12 cellular contexts compared by ENCODE assay signal in the genomic region with DNA sequence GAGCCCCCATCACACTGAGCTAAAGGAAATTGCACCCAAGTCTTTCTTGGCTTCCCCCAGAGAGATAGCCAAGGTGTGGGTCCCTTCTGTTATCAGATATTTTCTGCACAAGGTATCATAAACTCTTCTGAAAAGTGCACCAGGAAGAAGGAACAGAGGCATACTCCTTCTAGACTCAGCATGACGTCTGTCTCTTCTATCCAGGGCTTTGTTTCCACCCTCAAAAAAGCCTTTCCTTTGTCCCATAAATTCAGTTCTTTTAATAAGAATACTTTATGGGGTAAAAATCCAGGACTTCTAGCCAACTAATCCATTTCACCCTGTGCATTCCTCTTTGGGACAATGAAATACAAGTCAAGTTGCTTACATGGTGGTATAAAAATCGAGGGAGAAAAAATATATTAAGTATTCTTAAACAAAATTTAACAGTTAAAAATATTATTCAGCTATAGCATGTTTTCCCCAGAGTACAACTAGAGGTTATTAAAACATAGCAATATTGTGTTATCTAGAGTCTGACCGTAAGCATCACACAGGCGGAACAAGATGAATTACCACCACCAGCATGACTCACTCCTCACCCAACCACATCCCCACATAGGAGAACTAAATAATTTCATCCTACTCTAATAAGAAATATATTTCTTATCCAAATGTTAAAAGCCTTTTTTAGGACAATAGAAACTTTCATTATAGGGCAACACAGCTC.
A peak's percentile ranks its signal among the peaks of the same experiment; 100 is the strongest.
DNase-seq lines count a peak whose midpoint lies in the region; ATAC-seq and TF ChIP-seq lines count a peak whose summit lies in the region.
"Had no signal": no experiment of that assay in that cellular context is flagged by ENCODE, and none has a peak within 500 bp of the region (broad histone marks: within the 10 kb centered on the region; RNA-seq: fewer than 3 reads in every experiment).

No MANE protein-coding gene starts in this region.

- no peak overlapping the region for H3K27ac Mint-ChIP-seq in CD4-positive, alpha-beta memory T cell

- TF ChIP-seq CTCF in AG04450 (IDR thresholded peaks at IDR 0.05; ENCODE audit: low read depth, low read length) (no peak), astrocyte of the spinal cord (IDR thresholded peaks at IDR 0.05; ENCODE audit: low read depth, low read length) (no peak)

- H3K27me3 ChIP-seq in AG04450 (ENCODE audit: control insufficient read depth, insufficient read depth, low read length): no peaks in the 10 kb centered on the region
- H3K27me3 ChIP-seq in CD4-positive, alpha-beta memory T cell (ENCODE audit: insufficient read depth, low read length): no peaks in the 10 kb centered on the region

- ATAC-seq in left colon (peak; percentile 62), GM18909 (IDR thresholded peaks at IDR 0.05; ENCODE audit: poor library complexity, unreplicated experiment) (no peak), GM18873 (IDR thresholded peaks at IDR 0.05; ENCODE audit: low FRiP score, unreplicated experiment) (no peak), GM21381 (IDR thresholded peaks at IDR 0.05; ENCODE audit: unreplicated experiment) (no peak)

- H3K4me3 ChIP-seq in AG04450 (ENCODE audit: low read depth, low read length) (no peak overlapping the region), astrocyte of the spinal cord (ENCODE audit: low read depth, low read length) (no peak overlapping the region)
- H3K4me3 ChIP-seq in CD4-positive, alpha-beta memory T cell (ENCODE audit: low read length in 2 of 2): no peak overlapping the region

- no peaks in the 10 kb centered on the region for H3K27me3 Mint-ChIP-seq in CD4-positive, alpha-beta memory T cell

- H3K4me3 Mint-ChIP-seq in CD4-positive, alpha-beta memory T cell: no peak overlapping the region

- no peaks in the 10 kb centered on the region for H3K4me1 Mint-ChIP-seq in CD4-positive, alpha-beta memory T cell

- POLR2A ChIA-PET in AG04450 (lab: Yijun Ruan, JAX): interaction anchor here (0.6 kb wide), 1 partner anchor 715 kb away, joined by 4 read pairs; no protein-coding TSS in a partner anchor
- POLR2A ChIA-PET in CD4-positive, alpha-beta memory T cell (lab: Charles Lee; ENCODE audit: partially characterized antibody): no interaction called here

- H3K27ac ChIP-seq in AG04450 (ENCODE audit: low read depth, low read length): no peak overlapping the region
- no peak overlapping the region for H3K27ac ChIP-seq in CD4-positive, alpha-beta memory T cell (ENCODE audit: low read depth, low read length)
- H3K27ac ChIP-seq: parathyroid adenoma had no signal

- in situ Hi-C loops in astrocyte of the spinal cord (cut with HindIII; ENCODE audit: low sequenced_read_pairs): no loop called here

- peak; percentile 37 for DNase-seq in AG04450 (ENCODE audit: low read depth, low spot score)
- DNase-seq in MV-4-11 (lab: John Stamatoyannopoulos, UW): peak; percentile 0
- peak; percentile 89 for DNase-seq in astrocyte of the spinal cord (ENCODE audit: low read depth, low spot score)
- DNase-seq in left colon: no peak
- DNase-seq in CD4-positive, alpha-beta memory T cell: no peak
- DNase-seq: activated CD4-positive, alpha-beta T cell treated with anti-CD3 and anti-CD28 coated beads for 48 hours; hypothalamus; NCI-H2029 treated with DMSO at 0.1 percent for 48 hours had no signal

- H3K9me3 ChIP-seq in AG04450 (ENCODE audit: control insufficient read depth, insufficient read depth, low read length): no peaks in the 10 kb centered on the region
- H3K9me3 ChIP-seq in CD4-positive, alpha-beta memory T cell (ENCODE audit: control insufficient read depth in 1 of 2, low read length in 2 of 2): no peaks in the 10 kb centered on the region

- H3K9me3 Mint-ChIP-seq in CD4-positive, alpha-beta memory T cell: peaks cover 0 to 5% (median 0%) of the 10 kb centered on the region in 8 donors

- H3K36me3 ChIP-seq in CD4-positive, alpha-beta memory T cell (ENCODE audit: insufficient read depth, low read length): no peaks in the 10 kb centered on the region

- H3K4me1 ChIP-seq in CD4-positive, alpha-beta memory T cell (ENCODE audit: insufficient read depth, low read length): no peaks in the 10 kb centered on the region
- H3K4me1 ChIP-seq: parathyroid adenoma had no signal

- intact Hi-C loops in left colon (cut with DNase I, micrococcal nuclease): no loop called here
- intact Hi-C loops in CD4-positive, alpha-beta memory T cell (cut with micrococcal nuclease): no loop called here

- no peaks in the 10 kb centered on the region for H3K36me3 Mint-ChIP-seq in CD4-positive, alpha-beta memory T cell

- CTCF ChIA-PET in AG04450 (lab: Charles Lee): no interaction called here
- CTCF ChIA-PET in CD4-positive, alpha-beta memory T cell (lab: Charles Lee; ENCODE audit: partially characterized antibody): no interaction called here

Comparison
In these comparisons a context has a peak if more than half of its experiments do, and no peak if none do; other contexts are left out.
1. DNase-seq: peak in AG04450 (single experiment), MV-4-11 (single experiment) and astrocyte of the spinal cord (single experiment); none in left colon (0 of 2) and CD4-positive, alpha-beta memory T cell (0 of 5).